10 cellular contexts compared by ENCODE assay signal in the genomic region with DNA sequence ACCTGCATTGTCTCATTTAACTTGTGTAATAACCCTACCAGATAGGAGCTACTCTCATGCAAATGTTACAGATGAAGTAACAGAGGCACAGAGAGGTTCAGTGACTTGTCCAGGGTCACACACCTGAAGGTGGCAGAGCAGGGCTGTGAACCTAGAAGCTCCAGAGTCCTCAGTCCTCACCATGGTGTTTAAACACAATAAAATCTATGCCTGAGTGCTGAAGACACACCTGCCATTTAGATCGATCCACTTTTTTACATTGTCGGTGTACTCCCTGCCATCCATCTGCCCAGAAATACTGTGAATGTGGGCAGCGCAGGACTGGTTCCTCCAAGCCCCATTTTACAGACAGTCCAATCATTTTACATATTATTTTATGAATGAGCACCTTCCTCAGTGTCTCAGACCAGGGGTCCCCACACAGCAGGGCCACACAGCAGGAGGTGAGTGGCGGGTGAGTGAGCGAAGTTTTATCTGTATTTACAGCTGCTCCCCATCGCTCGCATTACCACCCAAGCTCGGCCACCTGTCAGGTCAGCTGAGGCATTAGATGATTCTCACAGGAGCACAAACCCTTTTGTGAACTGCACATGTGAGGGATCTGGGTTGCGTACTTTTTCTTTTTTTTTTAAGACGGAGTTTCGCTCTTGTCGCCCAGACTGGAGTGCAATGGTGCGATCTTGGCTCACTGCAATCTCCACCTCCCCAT. TPM values are rescaled to one million over a fixed set of nuclear protein-coding genes. Genes with fewer than 3 reads are reported as not detected.
DNase-seq lines count a peak whose midpoint lies in the region; ATAC-seq and TF ChIP-seq lines count a peak whose summit lies in the region.
"Had no signal": no experiment of that assay in that cellular context is flagged by ENCODE, and none has a peak within 500 bp of the region (broad histone marks: within the 10 kb centered on the region; RNA-seq: fewer than 3 reads in every experiment).

No MANE protein-coding gene starts in this region.

- H3K79me1 ChIP-seq in IMR-90 (ENCODE audit: low read depth in 1 of 2, low read length in 2 of 2): peaks cover 7 to 90% of the 10 kb centered on the region in 2 experiments

- H3K4me2 ChIP-seq in BLaER1: 0 out of 2 replicates have a peak overlapping the region, but pooled peaks have one; percentile 60
- H3K4me2 ChIP-seq in IMR-90 (ENCODE audit: low read depth, low read length): no peak overlapping the region

- peaks cover 42% of the 10 kb centered on the region for H3K4me1 ChIP-seq in BLaER1
- H3K4me1 ChIP-seq in IMR-90 (ENCODE audit: control insufficient read depth, insufficient read depth, low read length): peaks cover 37% of the 10 kb centered on the region
- peaks cover 40 to 51% of the 10 kb centered on the region in 2 donors for H3K4me1 ChIP-seq in naive thymus-derived CD4-positive, alpha-beta T cell (ENCODE audit: control insufficient read depth in 2 of 2, insufficient read depth in 2 of 2, low read length in 2 of 2)

- H3K27ac ChIP-seq in BLaER1 (no peak overlapping the region), IMR-90 (ENCODE audit: insufficient read depth, low read length) (peak overlapping the region; percentile 18)
- H3K27ac ChIP-seq in naive thymus-derived CD4-positive, alpha-beta T cell (ENCODE audit: low read depth, low read length): peak overlapping the region; percentile 99

- POLR2A ChIA-PET in IMR-90 (lab: Charles Lee; ENCODE audit: unreplicated experiment): no interaction called here
- POLR2A ChIA-PET in naive thymus-derived CD4-positive, alpha-beta T cell (lab: Charles Lee): interaction anchor here (1.3 to 10.4 kb wide), 4 partner anchors 12 to 115 kb away, joined by 3 to 139 read pairs (median 14); a partner anchor contains a TSS

- no peak overlapping the region for H3K18ac ChIP-seq in IMR-90 (ENCODE audit: low read depth, low read length)

- no peak for DNase-seq in IMR-90
- DNase-seq in central memory CD8-positive, alpha-beta T cell (ENCODE audit: low spot score in 2 of 2): no peak
- no peak for DNase-seq in naive thymus-derived CD4-positive, alpha-beta T cell
- DNase-seq in NCI-H1105 treated with DMSO at 0.1 percent for 48 hours (lab: John Stamatoyannopoulos, UW): no peak
- no peak for DNase-seq in activated CD4-positive, CD25-positive, alpha-beta regulatory T cell treated with anti-CD3 and anti-CD28 coated beads, Interleukin-2, amount 50 U/mL, for 72 hours
- DNase-seq: DMS153 had no signal

- H2BK20ac ChIP-seq in IMR-90 (ENCODE audit: low read depth, low read length): peak overlapping the region; percentile 17; the same call in 1 of the 2 replicates

- H3K14ac ChIP-seq in IMR-90 (replicated peaks; ENCODE audit: low read depth, low read length): peak overlapping the region; percentile 73; the same call in 1 of the 2 replicates

- H3K36me3 ChIP-seq in BLaER1: no peaks in the 10 kb centered on the region
- peaks cover 35% of the 10 kb centered on the region for H3K36me3 ChIP-seq in IMR-90 (ENCODE audit: control insufficient read depth, insufficient read depth, low read length)
- H3K36me3 ChIP-seq in naive thymus-derived CD4-positive, alpha-beta T cell (ENCODE audit: control insufficient read depth in 2 of 3, insufficient read depth in 3 of 3, low read length in 3 of 3): peaks cover 0 to 19% (median 0%) of the 10 kb centered on the region in 3 experiments
- H3K36me3 ChIP-seq: thoracic aorta had no signal

- H3K36me3 Mint-ChIP-seq in central memory CD8-positive, alpha-beta T cell (ENCODE audit: insufficient read depth): peaks cover 7% of the 10 kb centered on the region
- H3K36me3 Mint-ChIP-seq in naive thymus-derived CD4-positive, alpha-beta T cell: peaks cover 0 to 85% (median 4%) of the 10 kb centered on the region in 5 donors

- CTCF ChIA-PET in IMR-90 (lab: Yijun Ruan, JAX): no interaction called here
- CTCF ChIA-PET in naive thymus-derived CD4-positive, alpha-beta T cell (lab: Charles Lee): interaction anchor here (0.8 to 8.7 kb wide), 7 partner anchors 36 to 165 kb away, joined by 3 to 107 read pairs (median 5); a partner anchor contains a TSS

- BruUV-seq in IMR-90 (replicated peaks; lab: Mats Ljungman, UMichigan): no TSS peak

- 87% methylated on average over 6 of the region's 13 CpGs; no CpG with 5 or more reads in 1 of the 2 experiments for WGBS in IMR-90 (ENCODE audit: extremely low coverage in 2 of 2, insufficient read length in 1 of 2), 2 experiments

- H2AFZ ChIP-seq in IMR-90 (replicated peaks; ENCODE audit: low read length, poor library complexity): no peak overlapping the region

- H3K23ac ChIP-seq in IMR-90 (ENCODE audit: low read depth, low read length): peak overlapping the region; percentile 89; the same call in 1 of the 2 replicates

- peak overlapping the region; percentile 44; the same call in 1 of the 3 replicates for H2BK15ac ChIP-seq in IMR-90 (ENCODE audit: low read depth, low read length)

- in situ Hi-C loops in IMR-90 (cut with MboI; ENCODE audit: low sequenced_read_pairs): loop anchor here (5.0 kb wide), 1 partner anchor 77 kb away; no protein-coding TSS in a partner anchor

- H3K4me3 ChIP-seq in BLaER1 (no peak overlapping the region), IMR-90 (ENCODE audit: insufficient read depth, low read depth, low read length) (no peak overlapping the region)
- peak overlapping the region; percentile 63 for H3K4me3 ChIP-seq in naive thymus-derived CD4-positive, alpha-beta T cell (ENCODE audit: low read length)

- peak overlapping the region; percentile 53 to 58; a peak in 3 of 4 replicates for H4K8ac ChIP-seq in IMR-90 (ENCODE audit: low read depth in 2 of 2, low read length in 2 of 2)

- no peaks in the 10 kb centered on the region for H3K9me3 Mint-ChIP-seq in central memory CD8-positive, alpha-beta T cell
- no peaks in the 10 kb centered on the region for H3K9me3 Mint-ChIP-seq in naive thymus-derived CD4-positive, alpha-beta T cell

- TF ChIP-seq POLR2A in IMR-90 (IDR thresholded peaks at IDR 0.05; ENCODE audit: low read depth, low read length): no peak

- H3K9me3 ChIP-seq in BLaER1 (no peaks in the 10 kb centered on the region), IMR-90 (ENCODE audit: control insufficient read depth, insufficient read depth, low read length) (no peaks in the 10 kb centered on the region)
- no peaks in the 10 kb centered on the region for H3K9me3 ChIP-seq in naive thymus-derived CD4-positive, alpha-beta T cell (ENCODE audit: control insufficient read depth in 2 of 3, low read length in 3 of 3)
- H3K9me3 ChIP-seq: thoracic aorta had no signal

- peaks cover 28% of the 10 kb centered on the region for H3K9me1 ChIP-seq in IMR-90 (ENCODE audit: insufficient read depth, low read length)

- H3K27me3 Mint-ChIP-seq in central memory CD8-positive, alpha-beta T cell: no peaks in the 10 kb centered on the region
- no peaks in the 10 kb centered on the region for H3K27me3 Mint-ChIP-seq in naive thymus-derived CD4-positive, alpha-beta T cell

- H3K27me3 ChIP-seq in BLaER1 (peaks cover 2% of the 10 kb centered on the region; the same call in 1 of the 2 replicates), IMR-90 (ENCODE audit: control insufficient read depth, insufficient read depth, low read length) (no peaks in the 10 kb centered on the region)
- H3K27me3 ChIP-seq in naive thymus-derived CD4-positive, alpha-beta T cell (ENCODE audit: control insufficient read depth in 2 of 2, insufficient read depth in 2 of 2, low read length in 2 of 2): no peaks in the 10 kb centered on the region

- H4K20me1 ChIP-seq in BLaER1: peaks cover 38% of the 10 kb centered on the region
- peaks cover 51% of the 10 kb centered on the region for H4K20me1 ChIP-seq in IMR-90 (ENCODE audit: insufficient read depth, low read length)

- no peak overlapping the region for H2AK9ac ChIP-seq in IMR-90 (replicated peaks; ENCODE audit: low read depth, low read length, poor library complexity)

- TF ChIP-seq CTCF in IMR-90 (conservative IDR thresholded peaks at IDR 0.05; ENCODE audit: low read depth, low read length): no peak

- dilution Hi-C loops in IMR-90 (cut with HindIII; ENCODE audit: low sequenced_read_pairs, unreplicated experiment): no loop called here

- peak overlapping the region; percentile 66 for H3K4ac ChIP-seq in IMR-90 (ENCODE audit: low read depth, low read length)

- H2BK120ac ChIP-seq in IMR-90 (ENCODE audit: low read depth, low read length): peak overlapping the region; percentile 9; the same call in 1 of the 2 replicates

- intact Hi-C loops in IMR-90 (cut with micrococcal nuclease): no loop called here
- intact Hi-C loops in naive thymus-derived CD4-positive, alpha-beta T cell (cut with micrococcal nuclease): loop anchor here (1.0 to 5.0 kb wide), 5 partner anchors 8 to 162 kb away; no protein-coding TSS in a partner anchor

- H3K56ac ChIP-seq in IMR-90 (ENCODE audit: extremely low read depth, insufficient read depth, low read length): no peak overlapping the region

- no peak for ATAC-seq in IMR-90 (ENCODE audit: low read depth)
- ATAC-seq in central memory CD8-positive, alpha-beta T cell (replicated peaks; ENCODE audit: extremely low read depth, poor library complexity, severe bottlenecking): no peak
- no peak for ATAC-seq in naive thymus-derived CD4-positive, alpha-beta T cell
- ATAC-seq in GM19397 (IDR thresholded peaks at IDR 0.05; ENCODE audit: unreplicated experiment): no peak
- ATAC-seq in GM19395 (IDR thresholded peaks at IDR 0.05; ENCODE audit: unreplicated experiment): no peak

- no peak for TF ChIP-seq RAD21 in IMR-90 (IDR thresholded peaks at IDR 0.05; ENCODE audit: low read length)

- H4K5ac ChIP-seq in IMR-90 (ENCODE audit: low read depth, low read length): peak overlapping the region; percentile 6

- peaks cover 87% of the 10 kb centered on the region for H3K4me1 Mint-ChIP-seq in central memory CD8-positive, alpha-beta T cell
- H3K4me1 Mint-ChIP-seq in naive thymus-derived CD4-positive, alpha-beta T cell: peaks cover 71 to 93% (median 83%) of the 10 kb centered on the region in 7 donors

- no peak overlapping the region for H4K91ac ChIP-seq in IMR-90 (ENCODE audit: insufficient read depth, low read depth, low read length)

- peak overlapping the region; percentile 96 for H3K27ac Mint-ChIP-seq in central memory CD8-positive, alpha-beta T cell (ENCODE audit: low read depth)
- peak overlapping the region; percentile 92 to 99 (median 95) for H3K27ac Mint-ChIP-seq in naive thymus-derived CD4-positive, alpha-beta T cell

- peak overlapping the region; percentile 70 for H2AK5ac ChIP-seq in IMR-90 (ENCODE audit: low read depth, low read length)

- H2BK5ac ChIP-seq in IMR-90 (ENCODE audit: low read depth, low read length, poor library complexity, severe bottlenecking): no peak overlapping the region

- H3K4me3 Mint-ChIP-seq in central memory CD8-positive, alpha-beta T cell: peak overlapping the region; percentile 84
- H3K4me3 Mint-ChIP-seq in naive thymus-derived CD4-positive, alpha-beta T cell: peak overlapping the region; percentile 85 to 99 (median 97)

- H3K9ac ChIP-seq in BLaER1 (no peak overlapping the region), IMR-90 (ENCODE audit: low read depth, low read length) (no peak overlapping the region)

RNA-seq across cellular contexts. Expression of a gene that starts 5.6 kb away (rescaled TPM):
- total RNA-seq in IMR-90 (2012; rRNA removed): 6.3 and 8.3 TPM in 2 replicates
- polyA plus RNA-seq in IMR-90 (2012; rRNA removed): 18.7 and 21.5 TPM in 2 replicates
- polyA plus RNA-seq in IMR-90 (2012; cell fraction: cytosol; rRNA removed): 10.3 and 18.0 TPM in 2 replicates
- 32.7 and 42.5 TPM in 2 replicates for polyA plus RNA-seq in IMR-90 (2012; cell fraction: nucleus; rRNA removed; ENCODE audit: low replicate concordance)
- 100 to 1,000 TPM; 158 to 498 (median 198) TPM for total RNA-seq in naive thymus-derived CD4-positive, alpha-beta T cell
- polyA plus RNA-seq in naive thymus-derived CD4-positive, alpha-beta T cell: 100 to 1,000 TPM in 1 of 2 donors, 10 to 100 TPM in 1; 99.8 to 128 TPM

RNA-seq across cellular contexts. Expression of a gene that starts 50.8 kb away (rescaled TPM):
- total RNA-seq in IMR-90 (2012; rRNA removed): 120 and 130 TPM in 2 replicates
- 47.5 and 48.0 TPM in 2 replicates for polyA plus RNA-seq in IMR-90 (2012; rRNA removed)
- polyA plus RNA-seq in IMR-90 (2012; cell fraction: cytosol; rRNA removed): 36.6 and 48.8 TPM in 2 replicates
- polyA plus RNA-seq in IMR-90 (2012; cell fraction: nucleus; rRNA removed; ENCODE audit: low replicate concordance): 13.4 and 21.5 TPM in 2 replicates
- total RNA-seq in naive thymus-derived CD4-positive, alpha-beta T cell: 100 to 1,000 TPM in 1 of 5 experiments, 10 to 100 TPM in 4; 45.5 to 106 (median 70.2) TPM
- 100 to 1,000 TPM; 200 to 220 TPM for polyA plus RNA-seq in naive thymus-derived CD4-positive, alpha-beta T cell

Comparison
In these comparisons a context has a peak if more than half of its experiments do, and no peak if none do; other contexts are left out.
1. RNA of a gene that starts 5.6 kb away (total RNA-seq): 158 to 498 TPM in naive thymus-derived CD4-positive, alpha-beta T cell; 6.3 to 8.3 TPM in IMR-90; every median in the first group is over 10 times any median in the second.